Comparison of ENCODE assay signal across 20 cellular contexts in the genomic region with DNA sequence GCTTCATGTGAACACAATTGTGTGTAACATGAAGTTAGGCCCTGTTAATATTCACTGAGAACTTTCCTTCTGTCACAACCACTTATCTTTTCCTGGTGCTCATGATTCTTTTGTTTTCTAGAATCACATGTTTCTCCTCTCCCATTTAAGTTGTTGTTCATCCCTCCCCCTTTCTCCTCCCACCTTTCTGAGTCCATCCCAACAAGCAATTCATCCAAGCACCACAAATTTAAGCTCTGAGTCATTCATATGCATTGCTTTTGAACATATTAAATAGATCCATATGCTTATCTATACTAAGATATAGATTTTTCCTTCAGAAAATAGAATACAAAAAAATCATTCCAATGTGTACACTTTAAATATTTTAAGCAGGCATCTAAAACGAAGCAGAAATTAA.
DNase-seq lines count a peak whose midpoint lies in the region; ATAC-seq and TF ChIP-seq lines count a peak whose summit lies in the region.
"Had no signal": no experiment of that assay in that cellular context is flagged by ENCODE, and none has a peak within 500 bp of the region (broad histone marks: within the 10 kb centered on the region; RNA-seq: fewer than 3 reads in every experiment).

No MANE protein-coding gene starts in this region.

- peak; percentile 35; the same call in 1 of the 3 replicates for ATAC-seq in SK-N-SH treated with all-trans-retinoic acid at 6 μM for 48 hours
- ATAC-seq: HCT116, HepG2 had no signal

- DNase-seq in HS-5 (ENCODE audit: low read depth) (peak; percentile 37), fibroblast of peridontal ligament (ENCODE audit: extremely low read depth) (peak; percentile 29), iris pigment epithelial cell (ENCODE audit: low read depth) (peak; percentile 5), NCI-H187 (lab: John Stamatoyannopoulos, UW) (no peak), SHP77 (lab: John Stamatoyannopoulos, UW) (no peak), NCI-H2081 (lab: John Stamatoyannopoulos, UW) (no peak)
- DNase-seq: ACHN; BE2C; C1 segment of cervical spinal cord; Caco-2; CD4-positive, CD25-positive, alpha-beta regulatory T cell; CD8-positive, alpha-beta memory T cell; DMS79; GDM1; GOT3; H7; HFFc6 had no signal

TF ChIP-seq in SK-N-SH treated with all-trans-retinoic acid at 6 μM for 48 hours, 23 proteins besides CTCF, POLR2A, EP300 and RAD21:
- TF ChIP-seq, protein P1, sequence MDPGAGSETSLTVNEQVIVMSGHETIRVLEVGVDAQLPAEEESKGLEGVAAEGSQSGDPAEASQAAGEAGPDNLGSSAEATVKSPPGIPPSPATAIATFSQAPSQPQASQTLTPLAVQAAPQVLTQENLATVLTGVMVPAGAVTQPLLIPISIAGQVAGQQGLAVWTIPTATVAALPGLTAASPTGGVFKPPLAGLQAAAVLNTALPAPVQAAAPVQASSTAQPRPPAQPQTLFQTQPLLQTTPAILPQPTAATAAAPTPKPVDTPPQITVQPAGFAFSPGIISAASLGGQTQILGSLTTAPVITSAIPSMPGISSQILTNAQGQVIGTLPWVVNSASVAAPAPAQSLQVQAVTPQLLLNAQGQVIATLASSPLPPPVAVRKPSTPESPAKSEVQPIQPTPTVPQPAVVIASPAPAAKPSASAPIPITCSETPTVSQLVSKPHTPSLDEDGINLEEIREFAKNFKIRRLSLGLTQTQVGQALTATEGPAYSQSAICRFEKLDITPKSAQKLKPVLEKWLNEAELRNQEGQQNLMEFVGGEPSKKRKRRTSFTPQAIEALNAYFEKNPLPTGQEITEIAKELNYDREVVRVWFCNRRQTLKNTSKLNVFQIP (CRISPR knock-in tag; IDR thresholded peaks at IDR 0.05; ENCODE audit: borderline replicate concordance, low read depth) = no peak
- TF ChIP-seq, protein P2, sequence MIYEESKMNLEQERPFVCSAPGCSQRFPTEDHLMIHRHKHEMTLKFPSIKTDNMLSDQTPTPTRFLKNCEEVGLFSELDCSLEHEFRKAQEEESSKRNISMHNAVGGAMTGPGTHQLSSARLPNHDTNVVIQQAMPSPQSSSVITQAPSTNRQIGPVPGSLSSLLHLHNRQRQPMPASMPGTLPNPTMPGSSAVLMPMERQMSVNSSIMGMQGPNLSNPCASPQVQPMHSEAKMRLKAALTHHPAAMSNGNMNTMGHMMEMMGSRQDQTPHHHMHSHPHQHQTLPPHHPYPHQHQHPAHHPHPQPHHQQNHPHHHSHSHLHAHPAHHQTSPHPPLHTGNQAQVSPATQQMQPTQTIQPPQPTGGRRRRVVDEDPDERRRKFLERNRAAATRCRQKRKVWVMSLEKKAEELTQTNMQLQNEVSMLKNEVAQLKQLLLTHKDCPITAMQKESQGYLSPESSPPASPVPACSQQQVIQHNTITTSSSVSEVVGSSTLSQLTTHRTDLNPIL (CRISPR knock-in tag; IDR thresholded peaks at IDR 0.05; ENCODE audit: low read depth) = no peak
- no peak for TF ChIP-seq ISL1 (CRISPR knock-in tag; IDR thresholded peaks at IDR 0.05)
- TF ChIP-seq ESRRG (CRISPR knock-in tag; IDR thresholded peaks at IDR 0.05) = no peak
- TF ChIP-seq, protein P3, sequence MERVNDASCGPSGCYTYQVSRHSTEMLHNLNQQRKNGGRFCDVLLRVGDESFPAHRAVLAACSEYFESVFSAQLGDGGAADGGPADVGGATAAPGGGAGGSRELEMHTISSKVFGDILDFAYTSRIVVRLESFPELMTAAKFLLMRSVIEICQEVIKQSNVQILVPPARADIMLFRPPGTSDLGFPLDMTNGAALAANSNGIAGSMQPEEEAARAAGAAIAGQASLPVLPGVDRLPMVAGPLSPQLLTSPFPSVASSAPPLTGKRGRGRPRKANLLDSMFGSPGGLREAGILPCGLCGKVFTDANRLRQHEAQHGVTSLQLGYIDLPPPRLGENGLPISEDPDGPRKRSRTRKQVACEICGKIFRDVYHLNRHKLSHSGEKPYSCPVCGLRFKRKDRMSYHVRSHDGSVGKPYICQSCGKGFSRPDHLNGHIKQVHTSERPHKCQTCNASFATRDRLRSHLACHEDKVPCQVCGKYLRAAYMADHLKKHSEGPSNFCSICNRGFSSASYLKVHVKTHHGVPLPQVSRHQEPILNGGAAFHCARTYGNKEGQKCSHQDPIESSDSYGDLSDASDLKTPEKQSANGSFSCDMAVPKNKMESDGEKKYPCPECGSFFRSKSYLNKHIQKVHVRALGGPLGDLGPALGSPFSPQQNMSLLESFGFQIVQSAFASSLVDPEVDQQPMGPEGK (CRISPR knock-in tag; IDR thresholded peaks at IDR 0.05; ENCODE audit: borderline replicate concordance) = no peak
- no peak for TF ChIP-seq CSRNP3 (CRISPR knock-in tag; IDR thresholded peaks at IDR 0.05)
- no peak for TF ChIP-seq ZFP30 (CRISPR knock-in tag; IDR thresholded peaks at IDR 0.05)
- TF ChIP-seq BACH2 (CRISPR knock-in tag; IDR thresholded peaks at IDR 0.05; ENCODE audit: borderline replicate concordance) = no peak
- no peak for TF ChIP-seq ARNTL (CRISPR knock-in tag; IDR thresholded peaks at IDR 0.05; ENCODE audit: borderline replicate concordance, low read depth)
- no peak for TF ChIP-seq ZNF565 (CRISPR knock-in tag; conservative IDR thresholded peaks at IDR 0.05; ENCODE audit: low read depth)
- no peak for TF ChIP-seq GLIS3 (CRISPR knock-in tag; IDR thresholded peaks at IDR 0.05)
- no peak for TF ChIP-seq TCF4 (CRISPR knock-in tag; IDR thresholded peaks at IDR 0.05; ENCODE audit: borderline replicate concordance)
- no peak for TF ChIP-seq ZNF70 (CRISPR knock-in tag; IDR thresholded peaks at IDR 0.05)
- TF ChIP-seq SNAI2 (CRISPR knock-in tag; IDR thresholded peaks at IDR 0.05) = no peak
- TF ChIP-seq, protein P4, sequence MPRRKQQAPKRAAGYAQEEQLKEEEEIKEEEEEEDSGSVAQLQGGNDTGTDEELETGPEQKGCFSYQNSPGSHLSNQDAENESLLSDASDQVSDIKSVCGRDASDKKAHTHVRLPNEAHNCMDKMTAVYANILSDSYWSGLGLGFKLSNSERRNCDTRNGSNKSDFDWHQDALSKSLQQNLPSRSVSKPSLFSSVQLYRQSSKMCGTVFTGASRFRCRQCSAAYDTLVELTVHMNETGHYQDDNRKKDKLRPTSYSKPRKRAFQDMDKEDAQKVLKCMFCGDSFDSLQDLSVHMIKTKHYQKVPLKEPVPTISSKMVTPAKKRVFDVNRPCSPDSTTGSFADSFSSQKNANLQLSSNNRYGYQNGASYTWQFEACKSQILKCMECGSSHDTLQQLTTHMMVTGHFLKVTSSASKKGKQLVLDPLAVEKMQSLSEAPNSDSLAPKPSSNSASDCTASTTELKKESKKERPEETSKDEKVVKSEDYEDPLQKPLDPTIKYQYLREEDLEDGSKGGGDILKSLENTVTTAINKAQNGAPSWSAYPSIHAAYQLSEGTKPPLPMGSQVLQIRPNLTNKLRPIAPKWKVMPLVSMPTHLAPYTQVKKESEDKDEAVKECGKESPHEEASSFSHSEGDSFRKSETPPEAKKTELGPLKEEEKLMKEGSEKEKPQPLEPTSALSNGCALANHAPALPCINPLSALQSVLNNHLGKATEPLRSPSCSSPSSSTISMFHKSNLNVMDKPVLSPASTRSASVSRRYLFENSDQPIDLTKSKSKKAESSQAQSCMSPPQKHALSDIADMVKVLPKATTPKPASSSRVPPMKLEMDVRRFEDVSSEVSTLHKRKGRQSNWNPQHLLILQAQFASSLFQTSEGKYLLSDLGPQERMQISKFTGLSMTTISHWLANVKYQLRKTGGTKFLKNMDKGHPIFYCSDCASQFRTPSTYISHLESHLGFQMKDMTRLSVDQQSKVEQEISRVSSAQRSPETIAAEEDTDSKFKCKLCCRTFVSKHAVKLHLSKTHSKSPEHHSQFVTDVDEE (CRISPR knock-in tag; IDR thresholded peaks at IDR 0.05) = no peak
- no peak for TF ChIP-seq ZFP3 (CRISPR knock-in tag; IDR thresholded peaks at IDR 0.05)
- TF ChIP-seq ZC3H10 (CRISPR knock-in tag; IDR thresholded peaks at IDR 0.05) = no peak
- TF ChIP-seq TOX (CRISPR knock-in tag; IDR thresholded peaks at IDR 0.05; ENCODE audit: borderline replicate concordance) = no peak
- no peak for TF ChIP-seq ZNF8 (CRISPR knock-in tag; IDR thresholded peaks at IDR 0.05)
- TF ChIP-seq RARB (CRISPR knock-in tag; IDR thresholded peaks at IDR 0.05) = no peak

Comparison
In these comparisons a context has a peak if more than half of its experiments do, and no peak if none do; other contexts are left out.
1. DNase-seq: peak in HS-5 (single experiment), fibroblast of peridontal ligament (single experiment) and iris pigment epithelial cell (single experiment); none in NCI-H187 (0 of 2), SHP77 (0 of 2) and NCI-H2081 (0 of 2).